Comparison of ENCODE assay signal across 8 cellular contexts in the genomic region with DNA sequence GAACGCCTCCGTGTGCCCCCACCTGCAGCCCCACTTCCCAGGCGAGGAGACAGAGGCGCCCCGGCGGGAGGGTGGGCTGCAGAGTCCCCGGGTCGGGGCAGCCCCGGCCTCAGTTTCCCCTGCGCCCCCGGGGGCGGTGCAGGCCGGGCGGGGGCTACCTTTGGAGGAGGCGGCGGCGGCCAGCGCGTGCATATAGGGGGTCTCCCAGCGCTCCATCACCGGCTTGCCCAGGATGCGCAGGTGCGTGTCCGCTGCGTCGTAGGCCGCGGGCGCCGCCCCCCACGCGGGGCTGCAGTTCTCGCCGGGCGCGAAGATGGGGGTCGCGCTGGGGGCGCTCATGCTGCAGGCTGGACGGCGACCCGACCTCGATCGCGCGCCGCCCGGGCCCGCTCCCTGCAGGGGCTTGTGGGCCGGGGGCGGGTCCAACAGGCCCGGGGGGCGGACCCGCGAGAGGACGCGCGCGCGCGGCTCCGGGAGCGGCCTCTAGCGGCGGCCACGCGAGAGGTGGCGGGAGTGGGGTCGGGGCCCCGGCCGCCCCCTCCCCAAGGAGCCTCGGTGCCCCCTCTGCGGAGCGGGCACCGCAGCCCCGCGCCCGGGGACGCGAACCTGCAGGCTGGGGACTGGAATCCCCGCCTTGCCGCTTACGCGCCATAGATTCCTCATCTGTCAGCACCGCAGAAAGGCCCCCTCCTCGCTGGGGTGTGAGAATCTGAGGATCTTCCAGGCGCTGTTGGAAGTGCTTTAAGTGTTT. TPM values are rescaled to one million over a fixed set of nuclear protein-coding genes. Genes with fewer than 3 reads are reported as not detected.
DNase-seq lines count a peak whose midpoint lies in the region; ATAC-seq and TF ChIP-seq lines count a peak whose summit lies in the region.

A gene (minus strand): TSS at position 405 of the 751 bp plus-strand sequence. CDS start 66 bp downstream, at position 339.

- TF ChIP-seq POLR2A in body of pancreas (IDR thresholded peaks at IDR 0.05): no peak

- H3K27ac Mint-ChIP-seq in T-helper 1 cell treated with Interleukin-12 subunit alpha and Interleukin-12 subunit beta and Interleukin-4 antibody, amounts not matched to agents 30 μg/mL and 1 μg/mL, for 36 hours: no peak within 1 kb of the TSS

- DNase-seq in H4 (ENCODE audit: low spot score) (no peak), body of pancreas (peak; percentile 42 to 72 (median 58)), NCI-H510A treated with DMSO at 0.1 percent for 48 hours (lab: John Stamatoyannopoulos, UW) (no peak)
- peak; percentile 25 to 50 for DNase-seq in stimulated activated CD4-positive, alpha-beta T cell treated with anti-CD3 and anti-CD28 coated beads, Interleukin-12 subunit alpha, Interleukin-12 subunit beta, amount 100 ng/mL, for 24 hours (ENCODE audit: low read depth in 2 of 2)

- peaks cover 3% of the 10 kb centered on the region for H3K4me1 Mint-ChIP-seq in T-helper 1 cell treated with Interleukin-12 subunit alpha and Interleukin-12 subunit beta and Interleukin-4 antibody, amounts not matched to agents 30 μg/mL and 1 μg/mL, for 36 hours (ENCODE audit: low read depth)

- H3K9me3 Mint-ChIP-seq in T-helper 1 cell treated with Interleukin-12 subunit alpha and Interleukin-12 subunit beta and Interleukin-4 antibody, amounts not matched to agents 30 μg/mL and 1 μg/mL, for 36 hours: no peaks in the 10 kb centered on the region

- ATAC-seq in body of pancreas (peak; percentile 52), HG03342 (IDR thresholded peaks at IDR 0.05; ENCODE audit: unreplicated experiment) (no peak)

- intact Hi-C loops in body of pancreas (cut with DNase I): no loop called here

- H3K4me3 Mint-ChIP-seq in T-helper 1 cell treated with Interleukin-12 subunit alpha and Interleukin-12 subunit beta and Interleukin-4 antibody, amounts not matched to agents 30 μg/mL and 1 μg/mL, for 36 hours: peak within 1 kb of the TSS; percentile 40

- WGBS in body of pancreas, 2 donors: 1% methylated on average over 27 to 62 of the region's 87 CpGs

- H3K27me3 ChIP-seq in body of pancreas: no peaks in the 10 kb centered on the region

- H3K36me3 Mint-ChIP-seq in T-helper 1 cell treated with Interleukin-12 subunit alpha and Interleukin-12 subunit beta and Interleukin-4 antibody, amounts not matched to agents 30 μg/mL and 1 μg/mL, for 36 hours (ENCODE audit: low read depth): no peaks in the 10 kb centered on the region

- H3K36me3 ChIP-seq in body of pancreas (replicated peaks in 1 of 2; ENCODE audit: insufficient read depth in 1 of 2, low read depth in 2 of 2): no peaks in the 10 kb centered on the region

- no peaks in the 10 kb centered on the region for H3K9me3 ChIP-seq in body of pancreas
- H3K9me3 ChIP-seq in iPS-18c (ENCODE audit: control insufficient read depth, insufficient read depth, low read length): no peaks in the 10 kb centered on the region

- H3K4me3 ChIP-seq in body of pancreas (peak within 1 kb of the TSS; percentile 75 to 76), iPS-18c (ENCODE audit: insufficient read depth, low read depth, low read length) (peak within 1 kb of the TSS; percentile 61)

- TF ChIP-seq CTCF in C4-2B (conservative IDR thresholded peaks at IDR 0.05): peak; percentile 94
- peak in 5 of 7 experiments; percentile 19 to 55 (median 42) for TF ChIP-seq CTCF in body of pancreas (IDR thresholded peaks at IDR 0.05)

- H3K27me3 Mint-ChIP-seq in T-helper 1 cell treated with Interleukin-12 subunit alpha and Interleukin-12 subunit beta and Interleukin-4 antibody, amounts not matched to agents 30 μg/mL and 1 μg/mL, for 36 hours (ENCODE audit: low read depth): peaks cover 5% of the 10 kb centered on the region

- H3K27ac ChIP-seq in C4-2B (peak within 1 kb of the TSS; percentile 95), body of pancreas (peak within 1 kb of the TSS; percentile 75 to 87 (median 84))

- H3K4me1 ChIP-seq in body of pancreas: peaks cover 60% of the 10 kb centered on the region

RNA-seq across cellular contexts. Expression of the gene that starts here (rescaled TPM):
- total RNA-seq in H4 (2014; rRNA removed; shearing (Covaris generic)): 15.5 and 18.9 TPM in 2 replicates
- 100 to 1,000 TPM in 1 of 2 donors, 10 to 100 TPM in 1; 70.2 to 129 TPM for total RNA-seq in body of pancreas

Comparison
In these comparisons a context has a peak if more than half of its experiments do, and no peak if none do; other contexts are left out.
1. DNase-seq: peak in body of pancreas (4 of 4) and stimulated activated CD4-positive, alpha-beta T cell treated with anti-CD3 and anti-CD28 coated beads, Interleukin-12 subunit alpha, Interleukin-12 subunit beta, amount 100 ng/mL, for 24 hours (2 of 2); none in H4 (single experiment) and NCI-H510A treated with DMSO at 0.1 percent for 48 hours (single experiment).